9 cellular contexts compared by ENCODE assay signal in genomic region chr19:58033741-58034475, GRCh38. TPM values are rescaled to one million over a fixed set of nuclear protein-coding genes. Genes with fewer than 3 reads are reported as not detected.
DNase-seq lines count a peak whose midpoint lies in the region; ATAC-seq and TF ChIP-seq lines count a peak whose summit lies in the region.
"Had no signal": no experiment of that assay in that cellular context is flagged by ENCODE, and none has a peak within 500 bp of the region (broad histone marks: within the 10 kb centered on the region; RNA-seq: fewer than 3 reads in every experiment).

ZSCAN1 (plus strand) TSS chr19:58034025; CDS start chr19:58037837, 3,812 bp downstream.

- intact Hi-C loops in activated naive CD4-positive, alpha-beta T cell treated with anti-CD3 and anti-CD28 coated beads for 36 hours (cut with micrococcal nuclease), result no loop called here
- intact Hi-C loops in prostate gland (cut with DNase I), result no loop called here

- peak within 1 kb of the TSS; percentile 37 to 54 for H3K4me3 ChIP-seq in prostate gland

- H3K27ac ChIP-seq in angular gyrus (ENCODE audit: low read depth, low read length) (peak within 1 kb of the TSS; percentile 40), prostate gland (peak within 1 kb of the TSS in 1 of 2 donors; percentile 29)

- CTCF ChIA-PET in activated naive CD4-positive, alpha-beta T cell treated with anti-CD3 and anti-CD28 coated beads for 36 hours (lab: Charles Lee), result no interaction called here

- no peaks in the 10 kb centered on the region for H3K9me3 ChIP-seq in prostate gland

- TF ChIP-seq POLR2A in prostate gland (IDR thresholded peaks at IDR 0.05), result peak; percentile 44
- no peak for TF ChIP-seq POLR2A in GM18505 (IDR thresholded peaks at IDR 0.05; ENCODE audit: borderline replicate concordance, extremely low read depth, insufficient read depth, insufficient read length)

- TF ChIP-seq CTCF in prostate gland (IDR thresholded peaks at IDR 0.05), result no peak

- no peaks in the 10 kb centered on the region for H3K36me3 ChIP-seq in prostate gland

- H3K27me3 ChIP-seq in prostate gland (replicated peaks; ENCODE audit: insufficient read depth), result no peaks in the 10 kb centered on the region

- peaks cover 27% of the 10 kb centered on the region for H3K36me3 Mint-ChIP-seq in activated naive CD4-positive, alpha-beta T cell treated with anti-CD3 and anti-CD28 coated beads for 36 hours (ENCODE audit: low read depth)

- no peaks in the 10 kb centered on the region for H3K4me1 ChIP-seq in prostate gland (replicated peaks)

- 2% methylated on average over 44 of the region's 101 CpGs for WGBS in prostate gland

- ATAC-seq in GM18511 (IDR thresholded peaks at IDR 0.05; ENCODE audit: unreplicated experiment) (no peak), GM18505 (IDR thresholded peaks at IDR 0.05; ENCODE audit: unreplicated experiment) (no peak), HG02623 (IDR thresholded peaks at IDR 0.05; ENCODE audit: unreplicated experiment) (no peak)

- no peak within 1 kb of the TSS for H3K27ac Mint-ChIP-seq in activated naive CD4-positive, alpha-beta T cell treated with anti-CD3 and anti-CD28 coated beads for 36 hours

- no peak within 1 kb of the TSS for H3K4me3 Mint-ChIP-seq in activated naive CD4-positive, alpha-beta T cell treated with anti-CD3 and anti-CD28 coated beads for 36 hours

- peaks cover 4% of the 10 kb centered on the region for H3K4me1 Mint-ChIP-seq in activated naive CD4-positive, alpha-beta T cell treated with anti-CD3 and anti-CD28 coated beads for 36 hours (ENCODE audit: low read depth)

- peak; percentile 27 for DNase-seq in activated naive CD4-positive, alpha-beta T cell treated with anti-CD3 and anti-CD28 coated beads for 36 hours
- no peak for DNase-seq in activated naive CD4-positive, alpha-beta T cell treated with Interleukin-2 at 50 U/mL for 16 hours
- DNase-seq in hepatic stellate cell (ENCODE audit: low spot score) (peak; percentile 80), prostate gland (ENCODE audit: low spot score) (peak; percentile 89)

- H3K9me3 Mint-ChIP-seq in activated naive CD4-positive, alpha-beta T cell treated with anti-CD3 and anti-CD28 coated beads for 36 hours, result peaks cover 39% of the 10 kb centered on the region

- H3K27me3 Mint-ChIP-seq in activated naive CD4-positive, alpha-beta T cell treated with anti-CD3 and anti-CD28 coated beads for 36 hours (ENCODE audit: low read depth), result peaks cover 31% of the 10 kb centered on the region

RNA-seq across cellular contexts. Expression of gene ZSCAN1, which starts in this region (rescaled TPM):
- total RNA-seq in activated naive CD4-positive, alpha-beta T cell treated with anti-CD3 and anti-CD28 coated beads for 36 hours, result not detected
- 1 to 10 TPM; 2.2 to 5.2 TPM for total RNA-seq in prostate gland
- total RNA-seq: T-helper 1 cell treated with Interleukin-12 subunit alpha and Interleukin-12 subunit beta and Interleukin-4 antibody, amounts not matched to agents 30 ng/mL and 1 ng/mL, for 36 hours had no signal

Comparison
In these comparisons a context has a peak if more than half of its experiments do, and no peak if none do; other contexts are left out.
1. Peak in DNase-seq in activated naive CD4-positive, alpha-beta T cell treated with anti-CD3 and anti-CD28 coated beads for 36 hours; RNA of the gene not detected or under 1 TPM.